Comparison of ENCODE assay signal across 13 cellular contexts in genomic region chr10:69891057-69891617, GRCh38.
A peak's percentile ranks its signal among the peaks of the same experiment; 100 is the strongest.
DNase-seq lines count a peak whose midpoint lies in the region; ATAC-seq and TF ChIP-seq lines count a peak whose summit lies in the region.
"Had no signal": no experiment of that assay in that cellular context is flagged by ENCODE, and none has a peak within 500 bp of the region (broad histone marks: within the 10 kb centered on the region; RNA-seq: fewer than 3 reads in every experiment).

No MANE protein-coding gene starts in this region.

- CTCF ChIA-PET in PC-3 (lab: Charles Lee), result no interaction called here

- peaks cover 45% of the 10 kb centered on the region for H3K36me3 ChIP-seq in PC-3 (ENCODE audit: low read depth, low read length)
- no peaks in the 10 kb centered on the region for H3K36me3 ChIP-seq in colonic mucosa
- no peaks in the 10 kb centered on the region for H3K36me3 ChIP-seq in muscle layer of duodenum (ENCODE audit: control insufficient read depth in 1 of 2, insufficient read depth in 2 of 2, low read length in 2 of 2)

- POLR2A ChIA-PET in PC-3 (lab: Charles Lee; ENCODE audit: unreplicated experiment), result interaction anchor here (0.6 kb wide), 1 partner anchor 246 kb away, joined by 5 read pairs; no protein-coding TSS in a partner anchor

- H3K9me3 ChIP-seq in PC-3 (ENCODE audit: low read length), result no peaks in the 10 kb centered on the region
- no peaks in the 10 kb centered on the region for H3K9me3 ChIP-seq in colonic mucosa
- no peaks in the 10 kb centered on the region for H3K9me3 ChIP-seq in muscle layer of duodenum (ENCODE audit: control insufficient read depth in 1 of 2, low read length in 2 of 2)

- no peaks in the 10 kb centered on the region for H3K9me2 ChIP-seq in PC-3 (replicated peaks; ENCODE audit: low read length)

- no peak overlapping the region for H2AFZ ChIP-seq in PC-3 (ENCODE audit: low read length)

- H3K27me3 ChIP-seq in PC-3 (ENCODE audit: low read length) (no peaks in the 10 kb centered on the region), colonic mucosa (no peaks in the 10 kb centered on the region), muscle layer of duodenum (ENCODE audit: low read depth, low read length) (no peaks in the 10 kb centered on the region)

- H3F3A ChIP-seq in PC-3 (ENCODE audit: low read length, unreplicated experiment), result no peaks in the 10 kb centered on the region

- no peak for TF ChIP-seq CTCF in PC-3 (conservative IDR thresholded peaks at IDR 0.05; ENCODE audit: low read depth, low read length)
- no peak for TF ChIP-seq CTCF in colonic mucosa (IDR thresholded peaks at IDR 0.05)

- H3K4me1 ChIP-seq in PC-3 (ENCODE audit: insufficient read depth, low read length), result no peaks in the 10 kb centered on the region
- H3K4me1 ChIP-seq in colonic mucosa, result no peaks in the 10 kb centered on the region
- no peaks in the 10 kb centered on the region for H3K4me1 ChIP-seq in muscle layer of duodenum (ENCODE audit: control insufficient read depth in 1 of 2, insufficient read depth in 2 of 2, low read length in 2 of 2)

- no peak for ATAC-seq in PC-3
- ATAC-seq: GM12878 had no signal

- H3K9ac ChIP-seq in PC-3 (ENCODE audit: low read length), result no peak overlapping the region
- peak overlapping the region in 1 of 2 donors; percentile 48 for H3K9ac ChIP-seq in colonic mucosa (ENCODE audit: low read depth in 2 of 2, low read length in 2 of 2)

- intact Hi-C loops in PC-3 (cut with micrococcal nuclease), result no loop called here
- intact Hi-C loops in colonic mucosa (cut with DNase I), result no loop called here

- no peaks in the 10 kb centered on the region for H3K79me2 ChIP-seq in PC-3 (ENCODE audit: low read length)

- H3K4me3 ChIP-seq in PC-3 (ENCODE audit: low read length) (no peak overlapping the region), colonic mucosa (no peak overlapping the region), muscle layer of duodenum (ENCODE audit: low read depth in 1 of 2, low read length in 2 of 2) (no peak overlapping the region)
- H3K4me3 ChIP-seq: GM12878 had no signal

- DNase-seq in PC-3 (no peak), colonic mucosa (peak; percentile 89), NCI-H2227 treated with DMSO at 0.1 percent for 48 hours (lab: John Stamatoyannopoulos, UW) (no peak), NCI-H128 (lab: John Stamatoyannopoulos, UW; ENCODE audit: unreplicated experiment) (no peak), RKO (ENCODE audit: low spot score) (no peak), NCI-H82 (lab: John Stamatoyannopoulos, UW) (no peak)
- DNase-seq: CD4-positive, alpha-beta memory T cell; DMS79; GOT3; H9; IMR-90 had no signal

- H3K27ac ChIP-seq in PC-3 (ENCODE audit: low read length) (no peak overlapping the region), colonic mucosa (peak overlapping the region; percentile 60), muscle layer of duodenum (ENCODE audit: low read length) (peak overlapping the region; percentile 7)

- H3K4me2 ChIP-seq in PC-3 (ENCODE audit: low read length), result no peak overlapping the region

- TSS peak; percentile 9 for BruUV-seq in PC-3 (replicated peaks; lab: Mats Ljungman, UMichigan)

- no peaks in the 10 kb centered on the region for H4K20me1 ChIP-seq in PC-3 (ENCODE audit: low read length)
